28 cellular contexts compared by ENCODE assay signal in genomic region chr3:110670407-110670806, GRCh38.
"Had no signal": no experiment of that assay in that cellular context is flagged by ENCODE, and none has a peak within 500 bp of the region (broad histone marks: within the 10 kb centered on the region; RNA-seq: fewer than 3 reads in every experiment).

No MANE protein-coding gene starts in this region.

- H3K4me2 ChIP-seq: hepatocyte had no signal

- H3K4me3 ChIP-seq: colonic mucosa, coronary artery, dorsolateral prefrontal cortex, esophagus muscularis mucosa, esophagus squamous epithelium, gastrocnemius medialis, gastroesophageal sphincter, heart left ventricle, heart right ventricle, hepatocyte had no signal

- ATAC-seq: effector memory CD8-positive, alpha-beta T cell; esophagus mucosa; foreskin keratinocyte; gastrocnemius medialis; gastroesophageal sphincter; heart left ventricle; heart right ventricle had no signal

- H3K27ac ChIP-seq: colonic mucosa, coronary artery, dorsolateral prefrontal cortex, epithelial cell of prostate, esophagus muscularis mucosa, esophagus squamous epithelium, foreskin keratinocyte, gastrocnemius medialis, gastroesophageal sphincter, heart left ventricle, heart right ventricle, hepatocyte had no signal

- H2AFZ ChIP-seq: hepatocyte had no signal

- H3K27me3 ChIP-seq: colonic mucosa, dorsolateral prefrontal cortex, esophagus muscularis mucosa, esophagus squamous epithelium, foreskin keratinocyte, gastrocnemius medialis, gastroesophageal sphincter, heart left ventricle, heart right ventricle, hepatocyte had no signal

- H3K9me3 ChIP-seq: colonic mucosa, gastrocnemius medialis had no signal

- DNase-seq: colonic mucosa; cortex of kidney; dermis blood vessel endothelial cell; dorsolateral prefrontal cortex; effector CD4-positive, alpha-beta T cell; effector CD8-positive, alpha-beta T cell; effector memory CD4-positive, alpha-beta T cell; effector memory CD8-positive, alpha-beta T cell; endodermal cell; erythroblast; esophagus squamous epithelium; foreskin fibroblast; foreskin keratinocyte; foreskin melanocyte; gastrocnemius medialis; glutamatergic neuron; head of caudate nucleus; heart left ventricle; heart right ventricle had no signal

- H3K79me2 ChIP-seq: hepatocyte had no signal

- H3K36me3 ChIP-seq: colonic mucosa, esophagus muscularis mucosa, esophagus squamous epithelium, gastrocnemius medialis, gastroesophageal sphincter, heart left ventricle, heart right ventricle had no signal

- FAIRE-seq: endometrium, endothelial cell of umbilical vein, frontal cortex had no signal

- H3K4me1 ChIP-seq: colonic mucosa, esophagus muscularis mucosa, esophagus squamous epithelium, foreskin keratinocyte, gastrocnemius medialis, gastroesophageal sphincter, heart left ventricle, heart right ventricle had no signal
